8 cellular contexts compared by ENCODE assay signal in genomic region chr10:15168781-15169554, GRCh38. TPM values are rescaled to one million over a fixed set of nuclear protein-coding genes. Genes with fewer than 3 reads are reported as not detected.
DNase-seq lines count a peak whose midpoint lies in the region; ATAC-seq, FAIRE-seq and TF ChIP-seq lines count a peak whose summit lies in the region.

No MANE protein-coding gene starts in this region.

- no peaks in the 10 kb centered on the region for H3K9me1 ChIP-seq in keratinocyte (ENCODE audit: control insufficient read depth, extremely low read depth, insufficient read depth, low read length)

- no peaks in the 10 kb centered on the region for H3K27me3 ChIP-seq in A673 (replicated peaks; ENCODE audit: insufficient read depth, low read depth, low read length, poor library complexity)
- H3K27me3 ChIP-seq in keratinocyte (ENCODE audit: control insufficient read depth, extremely low read depth, insufficient read depth, low read length), result no peaks in the 10 kb centered on the region

- POLR2A ChIA-PET in A673 (lab: Charles Lee; ENCODE audit: low non-redundant PET), result interaction anchor here (0.6 kb wide), 1 partner anchor 17 kb away, joined by 3 read pairs; no protein-coding TSS in a partner anchor

- H4K20me1 ChIP-seq in keratinocyte (ENCODE audit: control insufficient read depth, extremely low read depth, insufficient read depth, low read length), result no peaks in the 10 kb centered on the region

- peak overlapping the region; percentile 73 for H2AFZ ChIP-seq in keratinocyte (ENCODE audit: control insufficient read depth, low read length)

- H3K27ac ChIP-seq in A673 (ENCODE audit: low read depth, low read length, poor library complexity, severe bottlenecking), result no peak overlapping the region
- H3K27ac ChIP-seq in keratinocyte (ENCODE audit: control insufficient read depth, insufficient read depth, low read length), result no peak overlapping the region

- H3K36me3 ChIP-seq in A673 (ENCODE audit: insufficient read depth, low read length, poor library complexity, severe bottlenecking) (no peaks in the 10 kb centered on the region), keratinocyte (ENCODE audit: control insufficient read depth in 2 of 2, extremely low read depth in 1 of 2, insufficient read depth in 2 of 2, low read length in 2 of 2) (no peaks in the 10 kb centered on the region)

- H3K4me1 ChIP-seq in A673 (ENCODE audit: insufficient read depth, low read length, poor library complexity, severe bottlenecking), result peaks cover 26% of the 10 kb centered on the region
- peaks cover 28% of the 10 kb centered on the region for H3K4me1 ChIP-seq in keratinocyte (ENCODE audit: control insufficient read depth, extremely low read depth, insufficient read depth, low read length)

- intact Hi-C loops in A673 (cut with micrococcal nuclease; ENCODE audit: unreplicated experiment), result no loop called here

- no TSS peak for BruUV-seq in A673 (replicated peaks; lab: Mats Ljungman, UMichigan)

- no peak overlapping the region for H3K9ac ChIP-seq in keratinocyte (ENCODE audit: control insufficient read depth, extremely low read depth, insufficient read depth, low read length)

- no peak for FAIRE-seq in keratinocyte (lab: Jason Lieb, UNC)

- CTCF ChIA-PET in A673 (lab: Charles Lee), result interaction anchor here (0.6 to 0.9 kb wide), 3 partner anchors 11 to 690 kb away, joined by 3 to 10 read pairs (median 5); partner anchors contain the start of gene FAM171A1

- peaks cover 37% of the 10 kb centered on the region for H3K79me2 ChIP-seq in keratinocyte (ENCODE audit: control insufficient read depth, insufficient read depth, low read length)

- peak overlapping the region; percentile 70 for H3K4me2 ChIP-seq in keratinocyte (ENCODE audit: control insufficient read depth, extremely low read depth, insufficient read depth, low read depth, low read length)

- peak; percentile 48 for ATAC-seq in GM18867 (IDR thresholded peaks at IDR 0.05; ENCODE audit: unreplicated experiment)
- peak; percentile 48 for ATAC-seq in HG03103 (IDR thresholded peaks at IDR 0.05; ENCODE audit: low read depth, unreplicated experiment)

- no peak overlapping the region for H3K4me3 ChIP-seq in A673 (ENCODE audit: low read depth, low read length, poor library complexity, severe bottlenecking)
- H3K4me3 ChIP-seq in keratinocyte (ENCODE audit: control insufficient read depth in 2 of 3, extremely low read depth in 1 of 3, insufficient read depth in 2 of 3, low read depth in 1 of 3, low read length in 3 of 3), result peak overlapping the region in 2 of 3 experiments; percentile 40 to 46

- peak; percentile 92 for DNase-seq in A673 (ENCODE audit: low spot score)
- peak; percentile 91 for DNase-seq in NCI-H2227 (lab: John Stamatoyannopoulos, UW; ENCODE audit: unreplicated experiment)
- DNase-seq in activated CD4-positive, CD25-positive, alpha-beta regulatory T cell treated with anti-CD3 and anti-CD28 coated beads, Interleukin-2, amount 50 U/mL, for 72 hours, result peak; percentile 91
- peak; percentile 92 for DNase-seq in central memory CD4-positive, alpha-beta T cell
- DNase-seq in keratinocyte (ENCODE audit: low read depth, low spot score), result peak; percentile 76
- peak; percentile 95 for DNase-seq in stimulated activated CD4-positive, alpha-beta T cell treated with anti-CD3 and anti-CD28 coated beads, Interleukin-15, amount 100 ng/mL, for 1 hour (ENCODE audit: low read depth in 1 of 2, low spot score in 1 of 2)

- no peaks in the 10 kb centered on the region for H3K9me3 ChIP-seq in A673 (ENCODE audit: low read depth, low read length, poor library complexity, severe bottlenecking)
- H3K9me3 ChIP-seq in keratinocyte (ENCODE audit: control insufficient read depth, low read depth, low read length), result no peaks in the 10 kb centered on the region

- TF ChIP-seq CTCF in A673 (conservative IDR thresholded peaks at IDR 0.05; ENCODE audit: low read depth, low read length), result no peak
- TF ChIP-seq CTCF in keratinocyte (optimal IDR thresholded peaks at IDR 0.05 in 1 of 3, IDR thresholded peaks at IDR 0.05 in 1 of 3, conservative IDR thresholded peaks at IDR 0.05 in 1 of 3; ENCODE audit: extremely low read depth in 1 of 3, insufficient read depth in 2 of 3, low read length in 3 of 3), result no peak

- dilution Hi-C loops in keratinocyte (cut with MboI; ENCODE audit: extremely low pct_ligation_motif_present, low sequenced_read_pairs), result no loop called here

RNA-seq across cellular contexts. Expression of gene NMT2, which starts 0.5 kb away (rescaled TPM):
- total RNA-seq in A673 (2021), result 15.7 and 16.3 TPM in 2 replicates
- polyA plus RNA-seq in keratinocyte, result 6.7 to 19.1 TPM (median 9.9 TPM) in 3 replicates
- 22.5 TPM for polyA plus RNA-seq in keratinocyte (2011; ENCODE audit: low read depth)
- polyA plus RNA-seq in keratinocyte (2011; cell fraction: cytosol; rRNA removed), result 10.4 and 12.8 TPM in 2 replicates
- polyA plus RNA-seq in keratinocyte (2011; cell fraction: nucleus; rRNA removed), result 14.5 and 15.4 TPM in 2 replicates
- 18.5 and 18.8 TPM in 2 replicates for polyA plus RNA-seq in keratinocyte (2012; ENCODE audit: low replicate concordance)
- 3.6 to 9.4 TPM (median 6.0 TPM) in 3 replicates for polyA minus RNA-seq in keratinocyte
- 4.0 TPM for polyA minus RNA-seq in keratinocyte (2011; cell fraction: cytosol; rRNA and poly(A)+ RNA removed)
- polyA minus RNA-seq in keratinocyte (2011; cell fraction: nucleus; rRNA and poly(A)+ RNA removed), result 2.1 and 5.4 TPM in 2 replicates
